In genomic region chr21:42580076-42580792, GRCh38 we compare ENCODE assay signal across 18 cellular contexts.
DNase-seq lines count a peak whose midpoint lies in the region; TF ChIP-seq lines count a peak whose summit lies in the region.
"Had no signal": no experiment of that assay in that cellular context is flagged by ENCODE, and none has a peak within 500 bp of the region (broad histone marks: within the 10 kb centered on the region; RNA-seq: fewer than 3 reads in every experiment).

No MANE protein-coding gene starts in this region.

- H3K27me3 Mint-ChIP-seq in chondrocyte (ENCODE audit: low read depth) (peaks cover 4% of the 10 kb centered on the region), progenitor cell of endocrine pancreas (peaks cover 3% of the 10 kb centered on the region)

- H3K4me1 ChIP-seq in HEK293 (ENCODE audit: control insufficient read depth, insufficient read depth, low read length), result no peaks in the 10 kb centered on the region

- no peak overlapping the region for H3K4me3 Mint-ChIP-seq in chondrocyte (ENCODE audit: unreplicated experiment)
- no peak overlapping the region for H3K4me3 Mint-ChIP-seq in progenitor cell of endocrine pancreas (ENCODE audit: low read depth)
- H3K4me3 Mint-ChIP-seq: CD8-positive, alpha-beta T cell; GM23338 had no signal

- peaks cover 0 to 2% of the 10 kb centered on the region in 2 experiments; a peak in 1 of 3 replicates for H3K36me3 ChIP-seq in HEK293 (ENCODE audit: control insufficient read depth in 2 of 2, insufficient read depth in 1 of 2, low read length in 2 of 2)

- H3K4me1 Mint-ChIP-seq in chondrocyte (ENCODE audit: low read depth), result no peaks in the 10 kb centered on the region
- H3K4me1 Mint-ChIP-seq in progenitor cell of endocrine pancreas (ENCODE audit: low read depth), result peaks cover 2% of the 10 kb centered on the region
- H3K4me1 Mint-ChIP-seq: GM23338 had no signal

- POLR2A ChIA-PET in HEK293 (lab: Yijun Ruan, JAX), result no interaction called here

- no peak overlapping the region for H3K27ac ChIP-seq in HEK293 (ENCODE audit: extremely low read depth, low read depth, low read length)
- H3K27ac ChIP-seq: BLaER1 had no signal

- H3K27ac Mint-ChIP-seq in chondrocyte (ENCODE audit: unreplicated experiment) (no peak overlapping the region), progenitor cell of endocrine pancreas (peak overlapping the region; percentile 13)
- H3K27ac Mint-ChIP-seq: CD8-positive, alpha-beta T cell; GM23338 had no signal

- H3K9me3 ChIP-seq in HEK293 (ENCODE audit: control insufficient read depth, insufficient read depth, low read depth, low read length), result no peaks in the 10 kb centered on the region

- peak; percentile 18 for DNase-seq in NCI-H82 (lab: John Stamatoyannopoulos, UW)
- no peak for DNase-seq in NCI-H82 treated with DMSO at 0.1 percent for 48 hours (lab: John Stamatoyannopoulos, UW; ENCODE audit: unreplicated experiment)
- DNase-seq in chondrocyte (ENCODE audit: low spot score), result peak; percentile 59
- no peak for DNase-seq in progenitor cell of endocrine pancreas (ENCODE audit: low spot score, unreplicated experiment)
- DNase-seq in GM10266 (ENCODE audit: extremely low spot score), result no peak
- DNase-seq in KG1 (lab: John Stamatoyannopoulos, UW), result no peak
- DNase-seq: CD8-positive, alpha-beta T cell; IMR-90; Kasumi-1; MM.1S; NCI-H1105 treated with DMSO at 0.1 percent for 48 hours; NCI-H1694 treated with DMSO at 0.1 percent for 48 hours; NCI-H446 treated with DMSO at 0.1 percent for 48 hours; NCI-H748 treated with DMSO at 0.1 percent for 48 hours; SHP77 treated with DMSO at 0.1 percent for 48 hours had no signal

- TF ChIP-seq CTCF in HEK293 (tag by site-specific recombination; IDR thresholded peaks at IDR 0.05) (no peak), chondrocyte (IDR thresholded peaks at IDR 0.05) (no peak), progenitor cell of endocrine pancreas (IDR thresholded peaks at IDR 0.05; ENCODE audit: unreplicated experiment) (no peak), GM10266 (IDR thresholded peaks at IDR 0.05; ENCODE audit: control insufficient read depth, insufficient read depth, low read depth, missing control alignments) (no peak)

- H3K9me3 Mint-ChIP-seq in chondrocyte (ENCODE audit: low read depth) (peaks cover 21% of the 10 kb centered on the region), progenitor cell of endocrine pancreas (ENCODE audit: low read depth) (peaks cover 24% of the 10 kb centered on the region)

- H3K36me3 Mint-ChIP-seq in chondrocyte (ENCODE audit: low read depth) (peaks cover 12% of the 10 kb centered on the region), progenitor cell of endocrine pancreas (ENCODE audit: insufficient read depth) (peaks cover 38% of the 10 kb centered on the region)

- no peak overlapping the region for H3K4me3 ChIP-seq in HEK293 (ENCODE audit: low read depth, low read length)
- H3K4me3 ChIP-seq: BLaER1, GM23338 had no signal

- CTCF ChIA-PET in HEK293 (lab: Yijun Ruan, JAX), result no interaction called here

TF ChIP-seq in HEK293, 187 proteins besides CTCF, POLR2A, EP300 and RAD21:
- TF ChIP-seq ZNF112 (tag by site-specific recombination; IDR thresholded peaks at IDR 0.05), result no peak
- TF ChIP-seq, protein P1, sequence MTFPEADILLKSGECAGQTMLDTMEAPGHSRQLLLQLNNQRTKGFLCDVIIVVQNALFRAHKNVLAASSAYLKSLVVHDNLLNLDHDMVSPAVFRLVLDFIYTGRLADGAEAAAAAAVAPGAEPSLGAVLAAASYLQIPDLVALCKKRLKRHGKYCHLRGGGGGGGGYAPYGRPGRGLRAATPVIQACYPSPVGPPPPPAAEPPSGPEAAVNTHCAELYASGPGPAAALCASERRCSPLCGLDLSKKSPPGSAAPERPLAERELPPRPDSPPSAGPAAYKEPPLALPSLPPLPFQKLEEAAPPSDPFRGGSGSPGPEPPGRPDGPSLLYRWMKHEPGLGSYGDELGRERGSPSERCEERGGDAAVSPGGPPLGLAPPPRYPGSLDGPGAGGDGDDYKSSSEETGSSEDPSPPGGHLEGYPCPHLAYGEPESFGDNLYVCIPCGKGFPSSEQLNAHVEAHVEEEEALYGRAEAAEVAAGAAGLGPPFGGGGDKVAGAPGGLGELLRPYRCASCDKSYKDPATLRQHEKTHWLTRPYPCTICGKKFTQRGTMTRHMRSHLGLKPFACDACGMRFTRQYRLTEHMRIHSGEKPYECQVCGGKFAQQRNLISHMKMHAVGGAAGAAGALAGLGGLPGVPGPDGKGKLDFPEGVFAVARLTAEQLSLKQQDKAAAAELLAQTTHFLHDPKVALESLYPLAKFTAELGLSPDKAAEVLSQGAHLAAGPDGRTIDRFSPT (tag by site-specific recombination; IDR thresholded peaks at IDR 0.05), result no peak
- TF ChIP-seq ZIC2 (tag by site-specific recombination; IDR thresholded peaks at IDR 0.05), result peak; percentile 72

Comparison
In these comparisons a context has a peak if more than half of its experiments do, and no peak if none do; other contexts are left out.
1. DNase-seq: peak in NCI-H82 (single experiment) and chondrocyte (single experiment); none in NCI-H82 treated with DMSO at 0.1 percent for 48 hours (single experiment), progenitor cell of endocrine pancreas (single experiment), GM10266 (single experiment) and KG1 (single experiment).